ENCODE assay signal across 8 cellular contexts in genomic region chr14:54509546-54510501, GRCh38. TPM values are rescaled to one million over a fixed set of nuclear protein-coding genes. Genes with fewer than 3 reads are reported as not detected.
DNase-seq lines count a peak whose midpoint lies in the region; ATAC-seq, FAIRE-seq and TF ChIP-seq lines count a peak whose summit lies in the region.

Gene CGRRF1 (plus strand): TSS chr14:54509906. CDS start chr14:54509960, 54 bp downstream.

- no peaks in the 10 kb centered on the region for H3K9me3 ChIP-seq in H9 (ENCODE audit: control insufficient read depth, low read depth, low read length)

- H3K27ac ChIP-seq in H9 (ENCODE audit: insufficient read length, low read depth, low read length), result no peak within 1 kb of the TSS

- no peak within 1 kb of the TSS for H3K23ac ChIP-seq in H9 (ENCODE audit: insufficient read length, low read depth, low read length)

- no peak within 1 kb of the TSS for H2BK12ac ChIP-seq in H9 (ENCODE audit: insufficient read length, low read depth, low read length)

- H3K36me3 Mint-ChIP-seq in H9 (ENCODE audit: insufficient read depth in 1 of 3, low read depth in 3 of 3) (peaks cover 9 to 12% (median 10%) of the 10 kb centered on the region in 3 experiments), nephron progenitor cell (ENCODE audit: low read depth) (peaks cover 24% of the 10 kb centered on the region)

- H3K4ac ChIP-seq in H9 (ENCODE audit: low read depth, low read length), result no peak within 1 kb of the TSS

- H3K9me3 Mint-ChIP-seq in H9 (no peaks in the 10 kb centered on the region; a peak in 1 of 5 replicates), nephron progenitor cell (peaks cover 10% of the 10 kb centered on the region)
- H3K9me3 Mint-ChIP-seq in stimulated activated naive CD8-positive, alpha-beta T cell treated with anti-CD3 and anti-CD28 coated beads, Interleukin-15, amount 100 ng/mL, for 72 hours, result no peaks in the 10 kb centered on the region

- peak within 1 kb of the TSS; percentile 83; the same call in 1 of the 2 replicates for H3K14ac ChIP-seq in H9 (ENCODE audit: insufficient read depth, low read length)

- no CpG with 5 or more reads among the region's 66 CpGs for WGBS in H9 (ENCODE audit: extremely low coverage, insufficient read length, low lambda C conversion rate)

- peak within 1 kb of the TSS; percentile 52 for H3K18ac ChIP-seq in H9 (ENCODE audit: insufficient read length, low read depth, low read length)

- no peak within 1 kb of the TSS for H2BK5ac ChIP-seq in H9 (ENCODE audit: insufficient read length, low read length)

- peak; percentile 99 for ATAC-seq in stimulated activated naive CD8-positive, alpha-beta T cell treated with anti-CD3 and anti-CD28 coated beads, Interleukin-15, amount 100 ng/mL, for 72 hours

- H3K4me3 Mint-ChIP-seq in H9 (peak within 1 kb of the TSS; percentile 97 to 99), nephron progenitor cell (peak within 1 kb of the TSS; percentile 98)
- peak within 1 kb of the TSS; percentile 96 to 99 for H3K4me3 Mint-ChIP-seq in stimulated activated naive CD8-positive, alpha-beta T cell treated with anti-CD3 and anti-CD28 coated beads, Interleukin-15, amount 100 ng/mL, for 72 hours

- no peak within 1 kb of the TSS for H2BK120ac ChIP-seq in H9 (ENCODE audit: low read depth, low read length, poor library complexity, severe bottlenecking)

- DNase-seq in H9 (peak; percentile 99), M059J (ENCODE audit: low read depth) (peak; percentile 97), SHP77 (lab: John Stamatoyannopoulos, UW) (peak; percentile 93 to 98), fibroblast of pulmonary artery (ENCODE audit: low read depth) (peak; percentile 99), nephron progenitor cell (peak; percentile 99)
- peak; percentile 93 for DNase-seq in activated effector memory CD4-positive, alpha-beta T cell treated with Interleukin-2 at 50 U/mL for 16 hours
- DNase-seq in stimulated activated naive CD8-positive, alpha-beta T cell treated with anti-CD3 and anti-CD28 coated beads, Interleukin-15, amount 100 ng/mL, for 72 hours, result peak; percentile 96 to 98

- peaks cover 6% of the 10 kb centered on the region for H3K23me2 ChIP-seq in H9 (ENCODE audit: insufficient read length, low read depth, low read length, poor library complexity, severe bottlenecking)

- no peak within 1 kb of the TSS for H4K5ac ChIP-seq in H9 (ENCODE audit: insufficient read length, low read depth, low read length)

- H2AK5ac ChIP-seq in H9 (ENCODE audit: insufficient read length, low read length), result no peak within 1 kb of the TSS

- H3K4me1 ChIP-seq in H9 (ENCODE audit: insufficient read depth, low read length), result no peaks in the 10 kb centered on the region

- peak within 1 kb of the TSS; percentile 98 for H2AFZ ChIP-seq in H9 (ENCODE audit: low read length)

- H3T11ph ChIP-seq in H9 (ENCODE audit: low read length), result no peak within 1 kb of the TSS

- no peak within 1 kb of the TSS for H4K8ac ChIP-seq in H9 (replicated peaks; ENCODE audit: insufficient read length, low read depth, low read length)

- H3K4me3 ChIP-seq in fibroblast of pulmonary artery (replicated peaks; ENCODE audit: low read depth, low read length), result peak within 1 kb of the TSS; percentile 95

- no peak within 1 kb of the TSS for H2BK20ac ChIP-seq in H9 (ENCODE audit: low read depth, low read length, poor library complexity, severe bottlenecking)

- peaks cover 5% of the 10 kb centered on the region for H3K79me1 ChIP-seq in H9 (ENCODE audit: insufficient read depth, low read depth, low read length, poor library complexity, severe bottlenecking)

- H3K4me1 Mint-ChIP-seq in H9 (peaks cover 17 to 23% of the 10 kb centered on the region in 2 experiments), nephron progenitor cell (peaks cover 31% of the 10 kb centered on the region)
- peaks cover 39% of the 10 kb centered on the region for H3K4me1 Mint-ChIP-seq in stimulated activated naive CD8-positive, alpha-beta T cell treated with anti-CD3 and anti-CD28 coated beads, Interleukin-15, amount 100 ng/mL, for 72 hours

- no peak within 1 kb of the TSS for H4K91ac ChIP-seq in H9 (ENCODE audit: insufficient read length, low read depth, low read length)

- H3K9ac ChIP-seq in H9 (ENCODE audit: extremely low read depth, insufficient read length, low read length), result peak within 1 kb of the TSS; percentile 74

- peak within 1 kb of the TSS; percentile 82 for H3K4me2 ChIP-seq in H9 (ENCODE audit: insufficient read depth, insufficient read length, low read length)

- FAIRE-seq in G401.6 (lab: Jason Lieb, UNC), result peak; percentile 97

- no peaks in the 10 kb centered on the region for H4K20me1 ChIP-seq in H9 (ENCODE audit: control insufficient read depth, insufficient read depth, insufficient read length)

- no peaks in the 10 kb centered on the region for H3K27me3 ChIP-seq in H9 (ENCODE audit: insufficient read depth, low read length)

- no peak within 1 kb of the TSS for H3K56ac ChIP-seq in H9 (ENCODE audit: insufficient read length, low read depth, low read length)

- H3K27me3 Mint-ChIP-seq in H9 (ENCODE audit: low read depth) (peaks cover 1% of the 10 kb centered on the region; the same call in 1 of the 2 replicates), nephron progenitor cell (ENCODE audit: low read depth, poor library complexity) (peaks cover 3% of the 10 kb centered on the region)
- no peaks in the 10 kb centered on the region for H3K27me3 Mint-ChIP-seq in stimulated activated naive CD8-positive, alpha-beta T cell treated with anti-CD3 and anti-CD28 coated beads, Interleukin-15, amount 100 ng/mL, for 72 hours

- H2BK15ac ChIP-seq in H9 (ENCODE audit: low read depth, low read length), result no peak within 1 kb of the TSS

- peaks cover 17% of the 10 kb centered on the region; the same call in 1 of the 2 replicates for H3K79me2 ChIP-seq in H9 (ENCODE audit: insufficient read depth, low read length)

- H3K27ac Mint-ChIP-seq in H9, result peak within 1 kb of the TSS; percentile 69 to 98 (median 97)
- peak within 1 kb of the TSS; percentile 90 for H3K27ac Mint-ChIP-seq in nephron progenitor cell
- peak within 1 kb of the TSS; percentile 98 for H3K27ac Mint-ChIP-seq in stimulated activated naive CD8-positive, alpha-beta T cell treated with anti-CD3 and anti-CD28 coated beads, Interleukin-15, amount 100 ng/mL, for 72 hours

- TF ChIP-seq CTCF in H9 (conservative IDR thresholded peaks at IDR 0.05), result peak; percentile 61
- no peak for TF ChIP-seq CTCF in fibroblast of pulmonary artery (IDR thresholded peaks at IDR 0.05; ENCODE audit: low read length, missing control alignments)
- peak; percentile 40 for TF ChIP-seq CTCF in nephron progenitor cell (IDR thresholded peaks at IDR 0.05)

RNA-seq across cellular contexts. Expression of gene CGRRF1, which starts in this region (rescaled TPM):
- 19.1 and 23.5 TPM in 2 replicates for total RNA-seq in H9 (2021)
- total RNA-seq in M059J (2014; rRNA removed; shearing (Covaris generic)), result 13.0 and 13.9 TPM in 2 replicates
